18 cellular contexts compared by ENCODE assay signal in genomic region chr13:35469781-35470380, GRCh38. TPM values are rescaled to one million over a fixed set of nuclear protein-coding genes. Genes with fewer than 3 reads are reported as not detected.
DNase-seq lines count a peak whose midpoint lies in the region; ATAC-seq and TF ChIP-seq lines count a peak whose summit lies in the region.
"Had no signal": no experiment of that assay in that cellular context is flagged by ENCODE, and none has a peak within 500 bp of the region (broad histone marks: within the 10 kb centered on the region; RNA-seq: fewer than 3 reads in every experiment).

No MANE protein-coding gene starts in this region.

- H3K36me3 ChIP-seq in BE2C (peaks cover 40% of the 10 kb centered on the region), HUES64 (ENCODE audit: insufficient read depth, low read length) (no peaks in the 10 kb centered on the region)

- no peaks in the 10 kb centered on the region for H3K9me3 Mint-ChIP-seq in osteocyte (ENCODE audit: unreplicated experiment)

- ATAC-seq in HG03095 (IDR thresholded peaks at IDR 0.05; ENCODE audit: unreplicated experiment) = no peak
- ATAC-seq in HG02588 (IDR thresholded peaks at IDR 0.05; ENCODE audit: unreplicated experiment) = no peak
- ATAC-seq: activated CD8-positive, alpha-beta memory T cell treated with anti-CD3 and anti-CD28 coated beads, Interleukin-2, amount 10 ng/mL, durations not matched to agents 7 days and 5 days; left colon; Panc1 had no signal

- no peak overlapping the region for H3K9ac ChIP-seq in HUES64 (ENCODE audit: low read depth, low read length)

- no peak overlapping the region for H3K27ac ChIP-seq in HUES64 (ENCODE audit: low read depth, low read length)

- H3K9me3 ChIP-seq in BE2C (no peaks in the 10 kb centered on the region), HUES64 (ENCODE audit: insufficient read depth, low read depth, low read length) (no peaks in the 10 kb centered on the region)

- no peak for TF ChIP-seq POLR2A in lower leg skin (IDR thresholded peaks at IDR 0.05)

- H3K27ac Mint-ChIP-seq in osteocyte (ENCODE audit: unreplicated experiment) = peak overlapping the region; percentile 86
- H3K27ac Mint-ChIP-seq: activated CD8-positive, alpha-beta memory T cell treated with anti-CD3 and anti-CD28 coated beads, Interleukin-2, amount 10 ng/mL, durations not matched to agents 7 days and 5 days; activated naive CD8-positive, alpha-beta T cell had no signal

- peak overlapping the region; percentile 70 for H3K4me3 Mint-ChIP-seq in osteocyte (ENCODE audit: unreplicated experiment)
- H3K4me3 Mint-ChIP-seq: activated CD8-positive, alpha-beta memory T cell treated with anti-CD3 and anti-CD28 coated beads, Interleukin-2, amount 10 ng/mL, durations not matched to agents 7 days and 5 days had no signal

- H3K27me3 Mint-ChIP-seq in osteocyte (ENCODE audit: unreplicated experiment) = peaks cover 27% of the 10 kb centered on the region

- DNase-seq in BE2C (no peak), fibroblast of gingiva (ENCODE audit: low read depth) (peak; percentile 20), osteocyte (ENCODE audit: extremely low spot score, unreplicated experiment) (no peak), lower leg skin (ENCODE audit: low spot score in 2 of 2) (no peak), NCI-H2107 treated with DMSO at 0.1 percent for 48 hours (lab: John Stamatoyannopoulos, UW; ENCODE audit: unreplicated experiment) (no peak)
- DNase-seq: activated CD8-positive, alpha-beta memory T cell treated with anti-CD3 and anti-CD28 coated beads, Interleukin-2, amount 10 ng/mL, durations not matched to agents 7 days and 5 days; COR-L47; KG1; left colon; NCI-H1417 treated with DMSO at 0.1 percent for 48 hours; NCI-H446; small intestine; stimulated activated naive CD4-positive, alpha-beta T cell treated with Interleukin-2 at 50 U/mL for 16 hours had no signal

- peaks cover 19% of the 10 kb centered on the region for H3K4me1 Mint-ChIP-seq in osteocyte (ENCODE audit: unreplicated experiment)
- H3K4me1 Mint-ChIP-seq: activated CD8-positive, alpha-beta memory T cell treated with anti-CD3 and anti-CD28 coated beads, Interleukin-2, amount 10 ng/mL, durations not matched to agents 7 days and 5 days had no signal

- 46% methylated on average over 6 of the region's 9 CpGs for WGBS in HUES64
- WGBS in lower leg skin, 2 donors = 83% methylated on average over 9 of the region's 9 CpGs

- intact Hi-C loops in lower leg skin (cut with DNase I; ENCODE audit: low total_unique reads) = no loop called here

- no peak for TF ChIP-seq CTCF in BE2C (IDR thresholded peaks at IDR 0.05; ENCODE audit: low read depth, low read length)
- TF ChIP-seq CTCF in osteocyte (IDR thresholded peaks at IDR 0.05) = no peak
- TF ChIP-seq CTCF in lower leg skin (IDR thresholded peaks at IDR 0.05) = no peak

- H3K4me1 ChIP-seq in BE2C (peaks cover 15% of the 10 kb centered on the region), HUES64 (ENCODE audit: insufficient read depth, low read length) (peaks cover 32% of the 10 kb centered on the region; the same call in 1 of the 2 replicates)

- H3K4me3 ChIP-seq in BE2C (ENCODE audit: low read depth, low read length) (peak overlapping the region; percentile 97), HUES64 (ENCODE audit: low read length) (peak overlapping the region; percentile 66), lower leg skin (ENCODE audit: low read depth, poor library complexity, severe bottlenecking) (no peak overlapping the region)

- H3K36me3 Mint-ChIP-seq in osteocyte (ENCODE audit: unreplicated experiment) = peaks cover 10% of the 10 kb centered on the region

- no peaks in the 10 kb centered on the region for H3K27me3 ChIP-seq in BE2C
- peaks cover 59% of the 10 kb centered on the region for H3K27me3 ChIP-seq in HUES64 (ENCODE audit: insufficient read depth, low read length)

RNA-seq across cellular contexts. Expression of gene MAB21L1, which starts 6.6 kb away (rescaled TPM):
- 138 TPM for polyA plus RNA-seq in BE2C (2012; ENCODE audit: insufficient read depth, insufficient read length, low read depth)
- 0.10 TPM for polyA plus RNA-seq in HUES64 (2013, experiment 1 of 2)
- 0.13 TPM for polyA plus RNA-seq in HUES64 (2013, experiment 2 of 2)
- total RNA-seq in osteocyte = 9.0 TPM in 2 replicates
- under 1 TPM in 3 of 4 donors, not detected in 1; 0.27 to 0.58 (median 0.32) TPM for total RNA-seq in lower leg skin
- total RNA-seq: activated CD8-positive, alpha-beta memory T cell treated with anti-CD3 and anti-CD28 coated beads, Interleukin-2, amount 10 ng/mL, durations not matched to agents 7 days and 5 days had no signal
